ENCODE assay signal across 8 cellular contexts in the genomic region with DNA sequence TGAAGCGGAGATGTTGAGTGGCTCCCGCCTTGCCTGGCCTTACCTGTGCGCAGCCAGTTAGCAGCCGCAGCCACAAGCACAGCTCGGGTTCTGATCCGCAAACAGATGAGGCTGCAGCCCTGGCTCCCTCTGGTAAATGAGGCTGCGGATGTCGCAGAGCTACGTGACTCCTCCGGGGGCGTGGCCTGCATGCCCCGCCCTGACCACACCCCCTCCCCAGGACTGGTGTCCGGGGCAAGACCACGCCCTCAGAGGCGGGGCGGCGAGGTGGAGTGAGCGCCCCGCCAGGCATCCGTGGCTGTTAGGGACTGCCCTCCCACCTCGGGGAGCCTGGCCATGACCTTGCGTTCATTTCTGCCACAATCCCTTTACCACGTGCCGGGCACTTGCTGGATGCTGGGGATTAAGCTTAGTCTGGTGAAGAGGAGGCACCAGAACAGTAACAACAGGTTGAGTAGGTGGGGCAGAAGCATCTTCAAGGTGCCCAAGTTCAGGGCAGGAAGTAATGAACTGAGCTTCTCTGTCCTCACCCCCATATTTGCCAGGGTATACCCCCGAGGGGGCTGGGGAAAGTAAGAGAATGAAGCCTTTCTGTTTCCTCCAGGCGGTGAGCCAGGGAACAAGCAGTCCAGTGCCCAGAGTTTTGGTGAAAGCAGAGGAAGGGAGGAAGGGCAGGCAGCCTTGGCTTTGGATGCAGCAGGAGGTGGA. TPM values are rescaled to one million over a fixed set of nuclear protein-coding genes. Genes with fewer than 3 reads are reported as not detected.
A peak's percentile ranks its signal among the peaks of the same experiment; 100 is the strongest.
DNase-seq lines count a peak whose midpoint lies in the region; ATAC-seq and TF ChIP-seq lines count a peak whose summit lies in the region.

Gene ALDOC, minus strand, starts transcription at position 138 of the 708 bp plus-strand sequence. CDS start 1,363 bp downstream, outside the sequence.

- H3K36me3 ChIP-seq in DOHH2 (ENCODE audit: control insufficient read depth, low read length) (peaks cover 78% of the 10 kb centered on the region), osteoblast (ENCODE audit: insufficient read depth, low read length) (peaks cover 37% of the 10 kb centered on the region)

- CTCF ChIA-PET in activated naive CD4-positive, alpha-beta T cell treated with anti-CD3 and anti-CD28 coated beads, Interleukin-2, amount 10 ng/mL, durations not matched to agents 7 days and 5 days (lab: Charles Lee): interaction anchor here (0.9 to 4.0 kb wide), 4 partner anchors 19 to 36 kb away, joined by 4 to 24 read pairs (median 4); no protein-coding TSS in a partner anchor

- in situ Hi-C loops in SK-MEL-5 (cut with HindIII; ENCODE audit: low pct_unique_long_range_greater_than_20kb, low sequenced_read_pairs): no loop called here

- peak; percentile 78 for ATAC-seq in GM21737 (IDR thresholded peaks at IDR 0.05; ENCODE audit: unreplicated experiment)

- H3K4me3 ChIP-seq in DOHH2 (ENCODE audit: low read length) (peak within 1 kb of the TSS; percentile 72), osteoblast (ENCODE audit: insufficient read depth, low read length) (peak within 1 kb of the TSS; percentile 67)

- H3K36me3 Mint-ChIP-seq in activated naive CD4-positive, alpha-beta T cell treated with anti-CD3 and anti-CD28 coated beads, Interleukin-2, amount 10 ng/mL, durations not matched to agents 7 days and 5 days: peaks cover 54% of the 10 kb centered on the region

- TF ChIP-seq CTCF in DOHH2 (IDR thresholded peaks at IDR 0.05; ENCODE audit: low read depth, low read length, poor library complexity, severe bottlenecking) (no peak), osteoblast (IDR thresholded peaks at IDR 0.05; ENCODE audit: extremely low read depth, low read depth, low read length) (no peak)

- H3F3A ChIP-seq in DOHH2 (ENCODE audit: control insufficient read depth, insufficient read depth): peaks cover 24% of the 10 kb centered on the region

- peaks cover 49% of the 10 kb centered on the region for H3K4me1 Mint-ChIP-seq in activated naive CD4-positive, alpha-beta T cell treated with anti-CD3 and anti-CD28 coated beads, Interleukin-2, amount 10 ng/mL, durations not matched to agents 7 days and 5 days

- H3K4me1 ChIP-seq in DOHH2 (ENCODE audit: control insufficient read depth, low read length): peaks cover 28% of the 10 kb centered on the region
- H3K4me1 ChIP-seq in osteoblast (ENCODE audit: insufficient read depth, low read length): peaks cover 17% of the 10 kb centered on the region

- H3K27ac Mint-ChIP-seq in activated naive CD4-positive, alpha-beta T cell treated with anti-CD3 and anti-CD28 coated beads, Interleukin-2, amount 10 ng/mL, durations not matched to agents 7 days and 5 days: peak within 1 kb of the TSS; percentile 92

- H2AFZ ChIP-seq in osteoblast (ENCODE audit: low read length): peak within 1 kb of the TSS; percentile 88

- H3K27ac ChIP-seq in DOHH2 (ENCODE audit: low read depth, low read length) (peak within 1 kb of the TSS; percentile 61), osteoblast (ENCODE audit: low read depth, low read length) (no peak within 1 kb of the TSS), temporal lobe (ENCODE audit: low read depth, low read length) (peak within 1 kb of the TSS; percentile 91)

- H3K27me3 ChIP-seq in DOHH2 (ENCODE audit: control insufficient read depth, low read length) (no peaks in the 10 kb centered on the region), osteoblast (ENCODE audit: insufficient read depth, low read length) (no peaks in the 10 kb centered on the region)

- peak within 1 kb of the TSS; percentile 85 for H3K4me3 Mint-ChIP-seq in activated naive CD4-positive, alpha-beta T cell treated with anti-CD3 and anti-CD28 coated beads, Interleukin-2, amount 10 ng/mL, durations not matched to agents 7 days and 5 days

- DNase-seq in LoVo (ENCODE audit: low spot score) (peak; percentile 85), SK-MEL-5 (ENCODE audit: low read depth, low spot score) (peak; percentile 75), glomerular endothelial cell (ENCODE audit: extremely low read depth, low read depth, low spot score) (no peak), osteoblast (ENCODE audit: insufficient read length, low spot score, missing footprints) (peak; percentile 99)
- peak; percentile 99 for DNase-seq in activated naive CD4-positive, alpha-beta T cell treated with anti-CD3 and anti-CD28 coated beads, Interleukin-2, amount 10 ng/mL, durations not matched to agents 7 days and 5 days

- H3K4me2 ChIP-seq in DOHH2 (ENCODE audit: low read length) (peak within 1 kb of the TSS; percentile 67), osteoblast (ENCODE audit: insufficient read depth, low read length) (peak within 1 kb of the TSS; percentile 84)

- H3K9me2 ChIP-seq in DOHH2 (replicated peaks; ENCODE audit: control insufficient read depth, low read length): no peaks in the 10 kb centered on the region

- no peaks in the 10 kb centered on the region for H3K9me3 Mint-ChIP-seq in activated naive CD4-positive, alpha-beta T cell treated with anti-CD3 and anti-CD28 coated beads, Interleukin-2, amount 10 ng/mL, durations not matched to agents 7 days and 5 days

- H3K9me3 ChIP-seq in DOHH2 (ENCODE audit: control insufficient read depth, insufficient read depth, low read length) (no peaks in the 10 kb centered on the region), osteoblast (ENCODE audit: low read depth, low read length) (no peaks in the 10 kb centered on the region)

- H4K20me1 ChIP-seq in DOHH2 (ENCODE audit: control insufficient read depth, insufficient read depth, low read depth, low read length) (no peaks in the 10 kb centered on the region), osteoblast (ENCODE audit: insufficient read depth, low read length) (peaks cover 3% of the 10 kb centered on the region)

- no peaks in the 10 kb centered on the region for H3K27me3 Mint-ChIP-seq in activated naive CD4-positive, alpha-beta T cell treated with anti-CD3 and anti-CD28 coated beads, Interleukin-2, amount 10 ng/mL, durations not matched to agents 7 days and 5 days

- H3K79me2 ChIP-seq in DOHH2 (ENCODE audit: control insufficient read depth, low read length) (no peaks in the 10 kb centered on the region), osteoblast (ENCODE audit: insufficient read depth, low read length) (no peaks in the 10 kb centered on the region)

RNA-seq across cellular contexts. Expression of gene ALDOC, which starts in this region (rescaled TPM):
- total RNA-seq in SK-MEL-5 (2014; rRNA removed; shearing (Covaris generic)): 22.5 and 24.2 TPM in 2 replicates
- polyA plus RNA-seq in SK-MEL-5 (2015; cell fraction: cytosol; rRNA removed): 3.8 and 7.7 TPM in 2 replicates
- 2.1 and 3.9 TPM in 2 replicates for polyA plus RNA-seq in SK-MEL-5 (2015; cell fraction: nucleus; rRNA removed)
- total RNA-seq in glomerular endothelial cell (14.1 and 23.8 TPM in 2 replicates), osteoblast (9.4 and 17.0 TPM in 2 replicates), temporal lobe (56.8 TPM)
